In genomic region chr9:126471084-126471611, GRCh38 we compare ENCODE assay signal across 8 cellular contexts.
DNase-seq lines count a peak whose midpoint lies in the region; ATAC-seq lines count a peak whose summit lies in the region.

No MANE protein-coding gene starts in this region.

- peak; percentile 70 for ATAC-seq in GM21367 (IDR thresholded peaks at IDR 0.05; ENCODE audit: unreplicated experiment)
- no peak for ATAC-seq in HG02840 (IDR thresholded peaks at IDR 0.05; ENCODE audit: low FRiP score, unreplicated experiment)

- peak; percentile 84 for DNase-seq in NK-92 treated with Interleukin-12 subunit alpha and Interleukin-12 subunit beta, amount 100 ng/mL, for 24 hours (lab: John Stamatoyannopoulos, UW)
- DNase-seq in activated T-cell treated with anti-CD3 and anti-CD28 coated beads for 48 hours (ENCODE audit: low read depth) (peak; percentile 74), globus pallidus (ENCODE audit: low spot score) (peak; percentile 53), NCI-H526 treated with DMSO at 0.1 percent for 48 hours (lab: John Stamatoyannopoulos, UW) (no peak), kidney glomerular epithelial cell (lab: John Stamatoyannopoulos, UW) (no peak)
- peak; percentile 16 to 35 for DNase-seq in stimulated activated CD4-positive, alpha-beta T cell treated with anti-CD3 and anti-CD28 coated beads, Interleukin-15, amount 100 ng/mL, for 1 hour (ENCODE audit: low read depth in 1 of 2, low spot score in 1 of 2)

Comparison
In these comparisons a context has a peak if more than half of its experiments do, and no peak if none do; other contexts are left out.
1. DNase-seq: peak in NK-92 treated with Interleukin-12 subunit alpha and Interleukin-12 subunit beta, amount 100 ng/mL, for 24 hours (single experiment), activated T-cell treated with anti-CD3 and anti-CD28 coated beads for 48 hours (single experiment), globus pallidus (single experiment) and stimulated activated CD4-positive, alpha-beta T cell treated with anti-CD3 and anti-CD28 coated beads, Interleukin-15, amount 100 ng/mL, for 1 hour (2 of 2); none in NCI-H526 treated with DMSO at 0.1 percent for 48 hours (single experiment) and kidney glomerular epithelial cell (single experiment).